9 cellular contexts compared by ENCODE assay signal in the genomic region with DNA sequence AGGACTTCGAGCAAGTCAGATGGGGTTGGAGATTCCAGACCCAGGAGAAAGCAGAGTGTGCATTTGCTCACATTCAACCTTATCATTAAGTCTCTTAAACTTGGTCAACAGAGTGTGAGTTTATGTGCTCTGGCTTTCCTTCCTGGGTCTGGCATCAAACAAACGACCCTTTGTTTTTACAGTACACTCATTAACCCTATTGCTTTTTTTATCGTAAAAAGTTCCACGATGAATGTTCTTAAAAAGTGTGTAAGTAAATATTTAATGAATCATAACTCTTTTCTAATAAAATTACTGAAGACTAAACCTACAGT. TPM values are rescaled to one million over a fixed set of nuclear protein-coding genes. Genes with fewer than 3 reads are reported as not detected.
DNase-seq lines count a peak whose midpoint lies in the region; ATAC-seq, FAIRE-seq and TF ChIP-seq lines count a peak whose summit lies in the region.
"Had no signal": no experiment of that assay in that cellular context is flagged by ENCODE, and none has a peak within 500 bp of the region (broad histone marks: within the 10 kb centered on the region; RNA-seq: fewer than 3 reads in every experiment).

No MANE protein-coding gene starts in this region.

- intact Hi-C loops in left ventricle myocardium inferior (cut with micrococcal nuclease) (loop anchor here (10.0 kb wide), 1 partner anchor 156 kb away; no protein-coding TSS in a partner anchor), left cardiac atrium (cut with DNase I) (loop anchor here (5.0 to 10.0 kb wide), 4 partner anchors 68 to 158 kb away; no protein-coding TSS in a partner anchor)

- H3K4me1 Mint-ChIP-seq in activated naive CD8-positive, alpha-beta T cell (ENCODE audit: low read depth): peaks cover 64% of the 10 kb centered on the region
- H3K4me1 Mint-ChIP-seq in memory B cell: peaks cover 32% of the 10 kb centered on the region

- ATAC-seq in left cardiac atrium: no peak
- ATAC-seq in memory B cell (ENCODE audit: low read depth): no peak
- ATAC-seq in upper lobe of left lung (ENCODE audit: low FRiP score in 2 of 2): no peak

- H3K4me1 ChIP-seq in left ventricle myocardium inferior: peaks cover 77% of the 10 kb centered on the region
- peaks cover 13 to 40% (median 25%) of the 10 kb centered on the region in 4 donors for H3K4me1 ChIP-seq in upper lobe of left lung

- H3K27ac Mint-ChIP-seq in activated naive CD8-positive, alpha-beta T cell: peak overlapping the region; percentile 98
- H3K27ac Mint-ChIP-seq in memory B cell: peak overlapping the region; percentile 66

- TF ChIP-seq CTCF in left ventricle myocardium inferior (IDR thresholded peaks at IDR 0.05; ENCODE audit: borderline replicate concordance) (no peak), upper lobe of left lung (IDR thresholded peaks at IDR 0.05) (no peak)

- no peaks in the 10 kb centered on the region for H3K27me3 Mint-ChIP-seq in activated naive CD8-positive, alpha-beta T cell
- no peaks in the 10 kb centered on the region for H3K27me3 Mint-ChIP-seq in memory B cell

- H3K9me3 ChIP-seq in left ventricle myocardium inferior (replicated peaks): no peaks in the 10 kb centered on the region
- H3K9me3 ChIP-seq in upper lobe of left lung: no peaks in the 10 kb centered on the region

- H3K36me3 Mint-ChIP-seq in activated naive CD8-positive, alpha-beta T cell: peaks cover 33% of the 10 kb centered on the region
- no peaks in the 10 kb centered on the region for H3K36me3 Mint-ChIP-seq in memory B cell

- TF ChIP-seq EP300 in upper lobe of left lung (IDR thresholded peaks at IDR 0.05): no peak

- 37 to 43% methylated on average over 4 of the region's 4 CpGs for WGBS in upper lobe of left lung, 2 donors

- H3K36me3 ChIP-seq in left ventricle myocardium inferior: no peaks in the 10 kb centered on the region
- no peaks in the 10 kb centered on the region for H3K36me3 ChIP-seq in upper lobe of left lung

- no peak for FAIRE-seq in H54 (lab: Jason Lieb, UNC)
- FAIRE-seq: D721Med had no signal

- peak overlapping the region; percentile 87 for H3K4me3 ChIP-seq in left ventricle myocardium inferior
- peak overlapping the region in 3 of 4 donors; percentile 76 to 87 (median 82) for H3K4me3 ChIP-seq in upper lobe of left lung

- no peaks in the 10 kb centered on the region for H3K9me3 Mint-ChIP-seq in activated naive CD8-positive, alpha-beta T cell (ENCODE audit: low read depth)
- H3K9me3 Mint-ChIP-seq in memory B cell: no peaks in the 10 kb centered on the region

- H3K4me3 Mint-ChIP-seq in activated naive CD8-positive, alpha-beta T cell: peak overlapping the region; percentile 99
- no peak overlapping the region for H3K4me3 Mint-ChIP-seq in memory B cell

- DNase-seq in left ventricle myocardium inferior (no peak), left cardiac atrium (no peak), memory B cell (ENCODE audit: low spot score in 2 of 2) (no peak), upper lobe of left lung (no peak), hepatic stellate cell (ENCODE audit: low spot score) (no peak), NCI-H345 (lab: John Stamatoyannopoulos, UW) (no peak), H54 (ENCODE audit: insufficient read length, low spot score) (no peak)

- H3K27me3 ChIP-seq in left ventricle myocardium inferior (ENCODE audit: low read depth) (no peaks in the 10 kb centered on the region), upper lobe of left lung (peaks cover 0 to 14% (median 2%) of the 10 kb centered on the region in 4 donors)

- H3K27ac ChIP-seq in left ventricle myocardium inferior (replicated peaks) (peak overlapping the region; percentile 91), upper lobe of left lung (peak overlapping the region in 2 of 4 donors; percentile 85 to 94)

- TF ChIP-seq POLR2A in upper lobe of left lung (IDR thresholded peaks at IDR 0.05) (no peak), H54 (IDR thresholded peaks at IDR 0.05; ENCODE audit: low read depth, low read length) (no peak)

RNA-seq across cellular contexts. Expression of a gene that starts 2.5 kb away (rescaled TPM):
- total RNA-seq in left ventricle myocardium inferior: 46.3 TPM
- total RNA-seq in left cardiac atrium: 10 to 100 TPM; 60.4 to 75.8 TPM
- 100 to 1,000 TPM in 4 of 6 donors, 10 to 100 TPM in 2; 69.1 to 181 (median 113) TPM for total RNA-seq in upper lobe of left lung
